ENCODE assay signal across 15 cellular contexts in genomic region chr7:47491637-47492036, GRCh38.
DNase-seq lines count a peak whose midpoint lies in the region; ATAC-seq and TF ChIP-seq lines count a peak whose summit lies in the region.
"Had no signal": no experiment of that assay in that cellular context is flagged by ENCODE, and none has a peak within 500 bp of the region (broad histone marks: within the 10 kb centered on the region; RNA-seq: fewer than 3 reads in every experiment).

No MANE protein-coding gene starts in this region.

- peaks cover 9% of the 10 kb centered on the region; the same call in 1 of the 2 replicates for H3K36me3 ChIP-seq in IMR-90 (ENCODE audit: control insufficient read depth, insufficient read depth, low read length)
- no peaks in the 10 kb centered on the region for H3K36me3 ChIP-seq in neural progenitor cell
- no peaks in the 10 kb centered on the region for H3K36me3 ChIP-seq in aorta (ENCODE audit: control insufficient read depth in 1 of 2, insufficient read depth in 2 of 2, low read length in 1 of 2)
- H3K36me3 ChIP-seq: Peyer's patch, SJCRH30 had no signal

- TF ChIP-seq CTCF in IMR-90 (conservative IDR thresholded peaks at IDR 0.05; ENCODE audit: low read depth, low read length) (no peak), neural progenitor cell (IDR thresholded peaks at IDR 0.05) (no peak), endothelial cell (IDR thresholded peaks at IDR 0.05; ENCODE audit: unreplicated experiment) (no peak)

- no peaks in the 10 kb centered on the region for H3K9me3 Mint-ChIP-seq in dendritic cell treated with granulocyte-macrophage colony-stimulating factor and Interleukin-4, amounts not matched to agents 40 ng/mL and 50 ng/mL, for 4 days
- H3K9me3 Mint-ChIP-seq in neural progenitor cell (peaks cover 3% of the 10 kb centered on the region), endothelial cell (ENCODE audit: unreplicated experiment) (no peaks in the 10 kb centered on the region)
- H3K9me3 Mint-ChIP-seq: CD4-positive, alpha-beta T cell had no signal

- no peak overlapping the region for H3K56ac ChIP-seq in IMR-90 (ENCODE audit: extremely low read depth, insufficient read depth, low read length)

- H3K4ac ChIP-seq in IMR-90 (ENCODE audit: low read depth, low read length): no peak overlapping the region

- no peaks in the 10 kb centered on the region for H3K27me3 Mint-ChIP-seq in dendritic cell treated with granulocyte-macrophage colony-stimulating factor and Interleukin-4, amounts not matched to agents 40 ng/mL and 50 ng/mL, for 4 days
- H3K27me3 Mint-ChIP-seq in neural progenitor cell (ENCODE audit: insufficient read depth, low read depth): peaks cover 7% of the 10 kb centered on the region
- H3K27me3 Mint-ChIP-seq in endothelial cell (ENCODE audit: unreplicated experiment): peaks cover 7% of the 10 kb centered on the region
- H3K27me3 Mint-ChIP-seq: CD4-positive, alpha-beta T cell had no signal

- H3K79me2 ChIP-seq in neural progenitor cell (ENCODE audit: low read depth): peaks cover 9% of the 10 kb centered on the region

- TF ChIP-seq POLR2A in IMR-90 (IDR thresholded peaks at IDR 0.05; ENCODE audit: low read depth, low read length): no peak

- 86% methylated on average over 6 of the region's 8 CpGs; no CpG with 5 or more reads in 1 of the 2 experiments for WGBS in IMR-90 (ENCODE audit: extremely low coverage in 2 of 2, insufficient read length in 1 of 2), 2 experiments
- WGBS in aorta, 2 donors: 83 to 87% methylated on average over 8 of the region's 8 CpGs

- no peaks in the 10 kb centered on the region for H3K9me3 ChIP-seq in IMR-90 (ENCODE audit: control insufficient read depth, insufficient read depth, low read length)
- H3K9me3 ChIP-seq in neural progenitor cell (ENCODE audit: low read depth): no peaks in the 10 kb centered on the region
- H3K9me3 ChIP-seq in aorta (ENCODE audit: control insufficient read depth, low read length): no peaks in the 10 kb centered on the region
- H3K9me3 ChIP-seq: Peyer's patch, SJCRH30 had no signal

- no peak overlapping the region for H2BK5ac ChIP-seq in IMR-90 (ENCODE audit: low read depth, low read length, poor library complexity, severe bottlenecking)

- peaks cover 31% of the 10 kb centered on the region for H3F3A ChIP-seq in neural progenitor cell (ENCODE audit: low read depth)

- intact Hi-C loops in IMR-90 (cut with micrococcal nuclease) (no loop called here), aorta (cut with DNase I) (no loop called here)
- intact Hi-C loops in dendritic cell treated with granulocyte-macrophage colony-stimulating factor and Interleukin-4, amounts not matched to agents 40 ng/mL and 50 ng/mL, for 4 days (cut with micrococcal nuclease): no loop called here

- peak overlapping the region; percentile 12 for H2AK9ac ChIP-seq in IMR-90 (replicated peaks; ENCODE audit: low read depth, low read length, poor library complexity)

- no peak overlapping the region for H3K4me3 Mint-ChIP-seq in dendritic cell treated with granulocyte-macrophage colony-stimulating factor and Interleukin-4, amounts not matched to agents 40 ng/mL and 50 ng/mL, for 4 days
- H3K4me3 Mint-ChIP-seq in neural progenitor cell: no peak overlapping the region
- no peak overlapping the region for H3K4me3 Mint-ChIP-seq in endothelial cell (ENCODE audit: unreplicated experiment)
- H3K4me3 Mint-ChIP-seq: CD4-positive, alpha-beta T cell had no signal

- H3K27me3 ChIP-seq in IMR-90 (ENCODE audit: control insufficient read depth, insufficient read depth, low read length): no peaks in the 10 kb centered on the region
- H3K27me3 ChIP-seq in neural progenitor cell: no peaks in the 10 kb centered on the region
- no peaks in the 10 kb centered on the region for H3K27me3 ChIP-seq in aorta (ENCODE audit: control insufficient read depth in 1 of 2, insufficient read depth in 2 of 2, low read length in 1 of 2)
- H3K27me3 ChIP-seq: Peyer's patch, SJCRH30 had no signal

- H3K14ac ChIP-seq in IMR-90 (replicated peaks; ENCODE audit: low read depth, low read length): peak overlapping the region; percentile 42; the same call in 1 of the 2 replicates

- POLR2A ChIA-PET in IMR-90 (lab: Charles Lee; ENCODE audit: unreplicated experiment): no interaction called here

- H3K36me3 Mint-ChIP-seq in dendritic cell treated with granulocyte-macrophage colony-stimulating factor and Interleukin-4, amounts not matched to agents 40 ng/mL and 50 ng/mL, for 4 days (ENCODE audit: low read depth): peaks cover 24% of the 10 kb centered on the region
- H3K36me3 Mint-ChIP-seq in neural progenitor cell (peaks cover 5% of the 10 kb centered on the region), endothelial cell (ENCODE audit: low read depth, unreplicated experiment) (peaks cover 5% of the 10 kb centered on the region)

- 0 out of 2 replicates have a peak overlapping the region, but pooled peaks have one; percentile 27 for H3K23ac ChIP-seq in IMR-90 (ENCODE audit: low read depth, low read length)

- no peak overlapping the region for H3K4me3 ChIP-seq in IMR-90 (ENCODE audit: insufficient read depth, low read depth, low read length)
- H3K4me3 ChIP-seq in neural progenitor cell: no peak overlapping the region
- no peak overlapping the region for H3K4me3 ChIP-seq in aorta (ENCODE audit: low read length in 2 of 2)
- H3K4me3 ChIP-seq: Peyer's patch, SJCRH30 had no signal

- TF ChIP-seq RAD21 in IMR-90 (IDR thresholded peaks at IDR 0.05; ENCODE audit: low read length): no peak

- dilution Hi-C loops in IMR-90 (cut with HindIII; ENCODE audit: low sequenced_read_pairs, unreplicated experiment): no loop called here

- H3K9ac ChIP-seq in IMR-90 (ENCODE audit: low read depth, low read length): no peak overlapping the region
- H3K9ac ChIP-seq in neural progenitor cell: no peak overlapping the region

- no peak overlapping the region for H4K8ac ChIP-seq in IMR-90 (ENCODE audit: low read depth in 2 of 2, low read length in 2 of 2)

- CTCF ChIA-PET in IMR-90 (lab: Yijun Ruan, JAX): interaction anchor here (1.1 kb wide), 1 partner anchor 8 kb away, joined by 5 read pairs; no protein-coding TSS in a partner anchor

- H3K4me2 ChIP-seq in IMR-90 (ENCODE audit: low read depth, low read length) (no peak overlapping the region), neural progenitor cell (no peak overlapping the region)

- no peak overlapping the region for H4K5ac ChIP-seq in IMR-90 (ENCODE audit: low read depth, low read length)

- H3K27ac ChIP-seq in IMR-90 (ENCODE audit: insufficient read depth, low read length) (no peak overlapping the region), neural progenitor cell (no peak overlapping the region), aorta (ENCODE audit: low read depth in 1 of 2, low read length in 2 of 2) (no peak overlapping the region)
- H3K27ac ChIP-seq: SJCRH30 had no signal

- H4K20me1 ChIP-seq in IMR-90 (ENCODE audit: insufficient read depth, low read length): peaks cover 51% of the 10 kb centered on the region
- H4K20me1 ChIP-seq in neural progenitor cell (ENCODE audit: low read depth): peaks cover 21% of the 10 kb centered on the region

- no peak overlapping the region for H2BK20ac ChIP-seq in IMR-90 (ENCODE audit: low read depth, low read length)

- H4K91ac ChIP-seq in IMR-90 (ENCODE audit: insufficient read depth, low read depth, low read length): no peak overlapping the region

- no peak overlapping the region for H2BK120ac ChIP-seq in IMR-90 (ENCODE audit: low read depth, low read length)

- DNase-seq in IMR-90 (no peak), neural progenitor cell (ENCODE audit: low spot score) (no peak), aorta (peak; percentile 26 to 49), endothelial cell (ENCODE audit: low spot score) (no peak), superior temporal gyrus (ENCODE audit: extremely low spot score) (no peak)
- DNase-seq in activated CD4-positive, alpha-beta T cell treated with anti-CD3 and anti-CD28 coated beads for 48 hours: no peak
- DNase-seq: CD4-positive, alpha-beta T cell; DMS 273 treated with DMSO at 0.1 percent for 48 hours; DMS79 treated with DMSO at 0.1 percent for 48 hours; Kasumi-1; NCI-H187 treated with DMSO at 0.1 percent for 48 hours; NCI-H510A; Peyer's patch; SJCRH30 had no signal

- H3K4me1 ChIP-seq in IMR-90 (ENCODE audit: control insufficient read depth, insufficient read depth, low read length): peaks cover 6% of the 10 kb centered on the region
- H3K4me1 ChIP-seq in neural progenitor cell: peaks cover 66% of the 10 kb centered on the region
- H3K4me1 ChIP-seq in aorta (ENCODE audit: control insufficient read depth in 1 of 2, insufficient read depth in 2 of 2, low read length in 2 of 2): no peaks in the 10 kb centered on the region

- ATAC-seq in IMR-90 (ENCODE audit: low read depth) (no peak), aorta (ENCODE audit: low FRiP score) (no peak)

- peaks cover 67 to 84% of the 10 kb centered on the region in 2 experiments for H3K79me1 ChIP-seq in IMR-90 (ENCODE audit: low read depth in 1 of 2, low read length in 2 of 2)

- peaks cover 32% of the 10 kb centered on the region; the same call in 1 of the 2 replicates for H3K9me1 ChIP-seq in IMR-90 (ENCODE audit: insufficient read depth, low read length)

- no peak overlapping the region for H3K18ac ChIP-seq in IMR-90 (ENCODE audit: low read depth, low read length)

- in situ Hi-C loops in IMR-90 (cut with MboI; ENCODE audit: low sequenced_read_pairs): no loop called here

- BruUV-seq in IMR-90 (replicated peaks; lab: Mats Ljungman, UMichigan): no TSS peak

- H3K27ac Mint-ChIP-seq in dendritic cell treated with granulocyte-macrophage colony-stimulating factor and Interleukin-4, amounts not matched to agents 40 ng/mL and 50 ng/mL, for 4 days: peak overlapping the region; percentile 93
- H3K27ac Mint-ChIP-seq in neural progenitor cell (peak overlapping the region; percentile 87), endothelial cell (ENCODE audit: unreplicated experiment) (no peak overlapping the region)
- H3K27ac Mint-ChIP-seq: CD4-positive, alpha-beta T cell had no signal

- no peak overlapping the region for H2AFZ ChIP-seq in IMR-90 (replicated peaks; ENCODE audit: low read length, poor library complexity)
- H2AFZ ChIP-seq in neural progenitor cell (replicated peaks): no peak overlapping the region

- H2BK15ac ChIP-seq in IMR-90 (ENCODE audit: low read depth, low read length): 0 out of 3 replicates have a peak overlapping the region, but pooled peaks have one; percentile 28

- H3K4me1 Mint-ChIP-seq in dendritic cell treated with granulocyte-macrophage colony-stimulating factor and Interleukin-4, amounts not matched to agents 40 ng/mL and 50 ng/mL, for 4 days (ENCODE audit: low read depth): peaks cover 65% of the 10 kb centered on the region
- H3K4me1 Mint-ChIP-seq in neural progenitor cell (peaks cover 79% of the 10 kb centered on the region), endothelial cell (ENCODE audit: unreplicated experiment) (peaks cover 13% of the 10 kb centered on the region)

- peak overlapping the region; percentile 70; the same call in 1 of the 2 replicates for H2AK5ac ChIP-seq in IMR-90 (ENCODE audit: low read depth, low read length)

TF ChIP-seq in IMR-90, 13 proteins besides CTCF, POLR2A, EP300 and RAD21 (continues in another document):
- TF ChIP-seq RFX5 (IDR thresholded peaks at IDR 0.05; ENCODE audit: low read depth, low read length): no peak
- TF ChIP-seq BHLHE40 (IDR thresholded peaks at IDR 0.05; ENCODE audit: low read depth, low read length): no peak

Comparison
In these comparisons a context has a peak if more than half of its experiments do, and no peak if none do; other contexts are left out.
1. DNase-seq: peak in aorta (2 of 2); none in IMR-90 (single experiment), neural progenitor cell (single experiment), activated CD4-positive, alpha-beta T cell treated with anti-CD3 and anti-CD28 coated beads for 48 hours (single experiment), endothelial cell (single experiment) and superior temporal gyrus (single experiment).